ENCODE assay signal across 9 cellular contexts in the genomic region with DNA sequence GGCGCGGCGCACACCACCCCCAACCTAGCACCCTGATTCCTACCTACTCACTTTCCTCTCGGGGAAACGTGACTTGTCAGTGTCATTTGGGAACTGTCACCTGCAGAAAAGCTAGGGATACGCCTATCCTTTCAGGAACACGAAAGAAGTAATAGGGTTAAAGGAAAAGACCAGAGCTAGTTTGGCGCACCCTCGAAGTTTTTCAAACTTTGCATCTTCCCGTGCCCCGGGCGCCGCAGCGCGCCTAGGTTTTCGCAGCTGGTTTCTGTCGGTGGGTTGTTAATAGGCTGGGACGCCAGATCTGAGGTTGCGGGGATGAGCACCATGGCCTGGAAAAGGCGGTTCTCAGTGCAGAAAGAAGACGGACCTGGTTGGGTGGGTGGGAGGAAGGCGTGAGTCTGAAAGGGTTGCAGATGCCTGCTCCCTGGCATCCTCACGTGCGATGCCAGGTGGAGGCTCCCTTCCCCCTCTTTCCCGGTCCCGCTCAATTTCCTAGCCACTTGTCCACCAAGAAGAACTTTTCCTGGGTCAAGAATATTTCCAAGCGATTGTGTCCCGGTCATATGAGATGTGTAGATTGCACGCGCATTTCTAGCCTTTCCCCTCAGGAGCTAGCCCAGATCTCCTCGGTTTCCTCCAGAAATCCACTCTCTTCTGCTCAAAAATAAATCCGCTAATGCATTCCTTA. TPM values are rescaled to one million over a fixed set of nuclear protein-coding genes. Genes with fewer than 3 reads are reported as not detected.
A peak's percentile ranks its signal among the peaks of the same experiment; 100 is the strongest.
DNase-seq lines count a peak whose midpoint lies in the region; ATAC-seq and TF ChIP-seq lines count a peak whose summit lies in the region.
"Had no signal": no experiment of that assay in that cellular context is flagged by ENCODE, and none has a peak within 500 bp of the region (broad histone marks: within the 10 kb centered on the region; RNA-seq: fewer than 3 reads in every experiment).

No MANE protein-coding gene starts in this region.

- no peak overlapping the region for H3K27ac ChIP-seq in endodermal cell (ENCODE audit: low read depth, low read length)
- H3K27ac ChIP-seq in mesendoderm (ENCODE audit: low read depth, low read length) = no peak overlapping the region
- H3K27ac ChIP-seq in thyroid gland = peak overlapping the region; percentile 57 to 90 (median 64)

- H3K36me3 ChIP-seq in endodermal cell (ENCODE audit: control insufficient read depth, insufficient read depth, low read length) (no peaks in the 10 kb centered on the region), mesendoderm (ENCODE audit: control insufficient read depth, insufficient read depth, low read length) (no peaks in the 10 kb centered on the region), thyroid gland (no peaks in the 10 kb centered on the region)

- no peak overlapping the region for H3K23ac ChIP-seq in mesendoderm (ENCODE audit: low read length)

- no peak overlapping the region for H3K9ac ChIP-seq in endodermal cell (ENCODE audit: extremely low read depth, low read length, poor library complexity, severe bottlenecking)
- no peak overlapping the region for H3K9ac ChIP-seq in mesendoderm (ENCODE audit: low read length)

- H3K9me3 ChIP-seq in endodermal cell (ENCODE audit: control insufficient read depth, low read length) (no peaks in the 10 kb centered on the region), thyroid gland (no peaks in the 10 kb centered on the region)

- TF ChIP-seq POLR2A in thyroid gland (IDR thresholded peaks at IDR 0.05) = no peak

- peaks cover 78% of the 10 kb centered on the region for H3K27me3 ChIP-seq in endodermal cell (ENCODE audit: control insufficient read depth, insufficient read depth, low read length, poor library complexity, severe bottlenecking)
- H3K27me3 ChIP-seq in mesendoderm (ENCODE audit: insufficient read depth, low read length, poor library complexity) = peaks cover 29% of the 10 kb centered on the region
- no peaks in the 10 kb centered on the region for H3K27me3 ChIP-seq in thyroid gland

- no peak overlapping the region for H2BK120ac ChIP-seq in mesendoderm (ENCODE audit: low read depth, low read length)

- intact Hi-C loops in thyroid gland (cut with DNase I) = no loop called here

- no peak for ATAC-seq in GM21381 (IDR thresholded peaks at IDR 0.05; ENCODE audit: unreplicated experiment)

- H3K4ac ChIP-seq in mesendoderm (ENCODE audit: low read depth, low read length) = no peak overlapping the region

- H3K4me1 ChIP-seq in endodermal cell (ENCODE audit: control insufficient read depth, insufficient read depth, low read length) (no peaks in the 10 kb centered on the region), mesendoderm (ENCODE audit: control insufficient read depth, low read depth, low read length) (peaks cover 10% of the 10 kb centered on the region), thyroid gland (no peaks in the 10 kb centered on the region)

- H3K4me2 ChIP-seq in mesendoderm (ENCODE audit: low read length) = peak overlapping the region; percentile 26

- H3K18ac ChIP-seq in mesendoderm (ENCODE audit: low read length) = no peak overlapping the region

- H3K27ac Mint-ChIP-seq in endodermal cell = no peak overlapping the region
- H3K27ac Mint-ChIP-seq: activated naive CD8-positive, alpha-beta T cell treated with anti-CD3 and anti-CD28 coated beads, Interleukin-2, amount 10 ng/mL, durations not matched to agents 7 days and 5 days had no signal

- H3K79me1 ChIP-seq in mesendoderm (ENCODE audit: low read length) = no peaks in the 10 kb centered on the region

- no peaks in the 10 kb centered on the region for H3K36me3 Mint-ChIP-seq in endodermal cell (ENCODE audit: low read depth)
- H3K36me3 Mint-ChIP-seq: activated naive CD8-positive, alpha-beta T cell treated with anti-CD3 and anti-CD28 coated beads, Interleukin-2, amount 10 ng/mL, durations not matched to agents 7 days and 5 days had no signal

- H3K79me2 ChIP-seq in mesendoderm (ENCODE audit: control insufficient read depth, insufficient read depth, low read length) = no peaks in the 10 kb centered on the region

- peak overlapping the region; percentile 59 for H3K4me3 Mint-ChIP-seq in endodermal cell
- H3K4me3 Mint-ChIP-seq: activated naive CD8-positive, alpha-beta T cell treated with anti-CD3 and anti-CD28 coated beads, Interleukin-2, amount 10 ng/mL, durations not matched to agents 7 days and 5 days had no signal

- no peak overlapping the region for H2BK15ac ChIP-seq in mesendoderm (replicated peaks; ENCODE audit: low read depth)

- no peak overlapping the region for H4K8ac ChIP-seq in mesendoderm (ENCODE audit: low read depth, low read length)

- H3K4me3 ChIP-seq in endodermal cell (ENCODE audit: low read length) (peak overlapping the region; percentile 73), mesendoderm (ENCODE audit: low read length) (no peak overlapping the region), thyroid gland (replicated peaks in 1 of 3) (peak overlapping the region in 1 of 3 donors; percentile 30)

- H3K27me3 Mint-ChIP-seq in endodermal cell (ENCODE audit: insufficient read depth) = peaks cover 68% of the 10 kb centered on the region

- no peak overlapping the region for H2AK5ac ChIP-seq in mesendoderm (ENCODE audit: low read length)

- H2BK5ac ChIP-seq in mesendoderm (ENCODE audit: low read length) = no peak overlapping the region

- H3K9me3 Mint-ChIP-seq in endodermal cell = no peaks in the 10 kb centered on the region
- H3K9me3 Mint-ChIP-seq: activated naive CD8-positive, alpha-beta T cell treated with anti-CD3 and anti-CD28 coated beads, Interleukin-2, amount 10 ng/mL, durations not matched to agents 7 days and 5 days had no signal

- H4K5ac ChIP-seq in mesendoderm (ENCODE audit: low read length) = no peak overlapping the region

- peaks cover 28% of the 10 kb centered on the region for H3K4me1 Mint-ChIP-seq in endodermal cell
- H3K4me1 Mint-ChIP-seq: activated naive CD8-positive, alpha-beta T cell treated with anti-CD3 and anti-CD28 coated beads, Interleukin-2, amount 10 ng/mL, durations not matched to agents 7 days and 5 days had no signal

- 3 to 6% methylated on average over 18 to 32 of the region's 32 CpGs for WGBS in endodermal cell (ENCODE audit: insufficient coverage in 1 of 2, insufficient read length in 1 of 2), 2 experiments
- no CpG with 5 or more reads among the region's 32 CpGs for WGBS in mesendoderm (ENCODE audit: extremely low coverage, insufficient coverage, low lambda C conversion rate)
- 7 to 9% methylated on average over 29 to 32 of the region's 32 CpGs for WGBS in thyroid gland, 2 donors

- H3K56ac ChIP-seq in mesendoderm (ENCODE audit: low read length) = no peak overlapping the region

- DNase-seq in HuH-7 (ENCODE audit: low spot score) = peak; percentile 16
- DNase-seq in endodermal cell = peak; percentile 62
- peak; percentile 11 for DNase-seq in mesendoderm
- DNase-seq in thyroid gland = no peak
- DNase-seq in mucosa of gallbladder (ENCODE audit: low spot score) = no peak
- no peak for DNase-seq in occipital lobe (lab: John Stamatoyannopoulos, UW)
- DNase-seq: activated naive CD8-positive, alpha-beta T cell treated with anti-CD3 and anti-CD28 coated beads, Interleukin-2, amount 10 ng/mL, durations not matched to agents 7 days and 5 days; NCI-H526 had no signal

- TF ChIP-seq CTCF in endodermal cell (conservative IDR thresholded peaks at IDR 0.05) (no peak), thyroid gland (IDR thresholded peaks at IDR 0.05) (no peak)

RNA-seq across cellular contexts. Expression of a gene that starts 0.6 kb away (rescaled TPM):
- total RNA-seq in endodermal cell = not detected
- 0.53 TPM for polyA plus RNA-seq in endodermal cell (2013, experiment 1 of 2)
- 0.29 TPM for polyA plus RNA-seq in endodermal cell (2013, experiment 2 of 2)
- not detected for polyA plus RNA-seq in mesendoderm (2013, experiment 1 of 2)
- not detected for polyA plus RNA-seq in mesendoderm (2013, experiment 2 of 2)
- 10 to 100 TPM in 1 of 4 donors, 1 to 10 TPM in 3; 4.5 to 12.2 (median 7.8) TPM for total RNA-seq in thyroid gland
- total RNA-seq in mucosa of gallbladder = 2.4 TPM
- total RNA-seq in occipital lobe = 0.16 TPM
- total RNA-seq: activated naive CD8-positive, alpha-beta T cell treated with anti-CD3 and anti-CD28 coated beads, Interleukin-2, amount 10 ng/mL, durations not matched to agents 7 days and 5 days had no signal

Comparison
In these comparisons a context has a peak if more than half of its experiments do, and no peak if none do; other contexts are left out.
1. DNase-seq: peak in HuH-7 (single experiment), endodermal cell (single experiment) and mesendoderm (single experiment); none in thyroid gland (0 of 2), mucosa of gallbladder (single experiment) and occipital lobe (single experiment).
2. H3K27ac ChIP-seq: peak in thyroid gland (3 of 3); none in endodermal cell (single experiment) and mesendoderm (single experiment).